In genomic region chr1:6487804-6488484, GRCh38 we compare ENCODE assay signal across 18 cellular contexts.
"Had no signal": no experiment of that assay in that cellular context is flagged by ENCODE, and none has a peak within 500 bp of the region (broad histone marks: within the 10 kb centered on the region; RNA-seq: fewer than 3 reads in every experiment).

No MANE protein-coding gene starts in this region.

- ATAC-seq: activated CD8-positive, alpha-beta T cell treated with anti-CD3 and anti-CD28 coated beads for 36 hours; activated T-cell treated with anti-CD3 and anti-CD28 coated beads, Interleukin-2, amount 50 U/mL, for 72 hours; pancreas; stimulated activated memory B cell treated with anti-CD40 and anti-IgM and Interleukin-4, amounts not matched to agents 10 μg/mL and 1 μg/mL and 100 μg/mL, for 72 hours had no signal

- H3K36me3 ChIP-seq: brain microvascular endothelial cell, pancreas, sigmoid colon, thyroid gland had no signal

- FAIRE-seq: pancreas, urothelium cell line had no signal

- H3K36me3 Mint-ChIP-seq: activated naive CD8-positive, alpha-beta T cell; stimulated activated memory B cell treated with anti-CD40 and anti-IgM and Interleukin-4, amounts not matched to agents 10 μg/mL and 1 μg/mL and 100 μg/mL, for 72 hours had no signal

- H3K4me1 ChIP-seq: pancreas had no signal

- H3K4me3 ChIP-seq: pancreas, sigmoid colon, thyroid gland had no signal

- DNase-seq: activated CD4-positive, alpha-beta T cell treated with anti-CD3 and anti-CD28 coated beads for 4 hours; activated CD8-positive, alpha-beta T cell treated with anti-CD3 and anti-CD28 coated beads for 36 hours; activated gamma-delta T cell treated with Interleukin-2 at 50 U/mL for 16 hours; activated T-cell treated with anti-CD3 and anti-CD28 coated beads, Interleukin-2, amount 50 U/mL, for 72 hours; amniotic stem cell; brain microvascular endothelial cell; erythroblast; hippocampal formation; kidney glomerular epithelial cell; sigmoid colon; stimulated activated CD4-positive, alpha-beta T cell treated with anti-CD3 and anti-CD28 coated beads, Interleukin-12 subunit alpha, Interleukin-12 subunit beta, amount 100 ng/mL, for 4 hours; T-helper 2 cell; thyroid gland had no signal

- H3K4me3 Mint-ChIP-seq: activated CD8-positive, alpha-beta T cell treated with anti-CD3 and anti-CD28 coated beads for 36 hours; activated naive CD8-positive, alpha-beta T cell; activated T-cell treated with anti-CD3 and anti-CD28 coated beads, Interleukin-2, amount 50 U/mL, for 72 hours; nephron progenitor cell; stimulated activated memory B cell treated with anti-CD40 and anti-IgM and Interleukin-4, amounts not matched to agents 10 μg/mL and 1 μg/mL and 100 μg/mL, for 72 hours had no signal

- H3K9me3 ChIP-seq: pancreas, sigmoid colon, thyroid gland had no signal

- H3K27ac Mint-ChIP-seq: activated CD8-positive, alpha-beta T cell treated with anti-CD3 and anti-CD28 coated beads for 36 hours; activated naive CD8-positive, alpha-beta T cell; activated T-cell treated with anti-CD3 and anti-CD28 coated beads, Interleukin-2, amount 50 U/mL, for 72 hours; nephron progenitor cell; stimulated activated memory B cell treated with anti-CD40 and anti-IgM and Interleukin-4, amounts not matched to agents 10 μg/mL and 1 μg/mL and 100 μg/mL, for 72 hours had no signal

- H3K27ac ChIP-seq: brain microvascular endothelial cell, pancreas, sigmoid colon, thyroid gland had no signal

- H3K27me3 ChIP-seq: brain microvascular endothelial cell, pancreas had no signal

- H3K9me3 Mint-ChIP-seq: activated CD8-positive, alpha-beta T cell treated with anti-CD3 and anti-CD28 coated beads for 36 hours; activated T-cell treated with anti-CD3 and anti-CD28 coated beads, Interleukin-2, amount 50 U/mL, for 72 hours; nephron progenitor cell; stimulated activated memory B cell treated with anti-CD40 and anti-IgM and Interleukin-4, amounts not matched to agents 10 μg/mL and 1 μg/mL and 100 μg/mL, for 72 hours had no signal
